Comparison of ENCODE assay signal across 7 cellular contexts in genomic region chr7:149882264-149883048, GRCh38. TPM values are rescaled to one million over a fixed set of nuclear protein-coding genes. Genes with fewer than 3 reads are reported as not detected.
DNase-seq lines count a peak whose midpoint lies in the region; ATAC-seq lines count a peak whose summit lies in the region.

No MANE protein-coding gene starts in this region.

- intact Hi-C loops in left ventricle myocardium superior (cut with micrococcal nuclease) = no loop called here

- H3K27ac ChIP-seq in angular gyrus (ENCODE audit: low read depth, low read length) = peak overlapping the region; percentile 87

- peak; percentile 34 for ATAC-seq in left ventricle myocardium superior
- no peak for ATAC-seq in HG03095 (IDR thresholded peaks at IDR 0.05; ENCODE audit: unreplicated experiment)

- H3K27me3 ChIP-seq in H7 (ENCODE audit: control insufficient read depth, insufficient read depth, low read length) = no peaks in the 10 kb centered on the region

- H3K36me3 ChIP-seq in H7 (replicated peaks; ENCODE audit: control insufficient read depth, insufficient read depth, low read length) = no peaks in the 10 kb centered on the region

- no peak overlapping the region for H3K4me3 ChIP-seq in H7 (ENCODE audit: insufficient read depth, low read depth, low read length)

- peak; percentile 19 for DNase-seq in H7
- DNase-seq in left ventricle myocardium superior = peak; percentile 65
- DNase-seq in putamen (ENCODE audit: low spot score) = peak; percentile 77
- no peak for DNase-seq in dedifferentiated amniotic fluid mesenchymal stem cell (ENCODE audit: extremely low spot score)
- no peak for DNase-seq in activated CD4-positive, alpha-beta T cell treated with anti-CD3 and anti-CD28 coated beads, Interleukin-2, amount 50 U/mL, for 48 hours

RNA-seq across cellular contexts. Expression of gene ATP6V0E2, which starts 8.7 kb away (rescaled TPM):
- 15.4 and 20.2 TPM in 2 replicates for total RNA-seq in H7 (2014; rRNA removed; shearing (Covaris generic))
- 168 TPM for total RNA-seq in left ventricle myocardium superior

RNA-seq across cellular contexts. Expression of gene ZNF862, which starts 44.3 kb away (rescaled TPM):
- 3.4 and 3.8 TPM in 2 replicates for total RNA-seq in H7 (2014; rRNA removed; shearing (Covaris generic))
- 9.5 TPM for total RNA-seq in left ventricle myocardium superior

Comparison
In these comparisons a context has a peak if more than half of its experiments do, and no peak if none do; other contexts are left out.
1. DNase-seq: peak in H7 (single experiment), left ventricle myocardium superior (single experiment) and putamen (single experiment); none in dedifferentiated amniotic fluid mesenchymal stem cell (single experiment) and activated CD4-positive, alpha-beta T cell treated with anti-CD3 and anti-CD28 coated beads, Interleukin-2, amount 50 U/mL, for 48 hours (0 of 2).